Comparison of ENCODE assay signal across 11 cellular contexts in the genomic region with DNA sequence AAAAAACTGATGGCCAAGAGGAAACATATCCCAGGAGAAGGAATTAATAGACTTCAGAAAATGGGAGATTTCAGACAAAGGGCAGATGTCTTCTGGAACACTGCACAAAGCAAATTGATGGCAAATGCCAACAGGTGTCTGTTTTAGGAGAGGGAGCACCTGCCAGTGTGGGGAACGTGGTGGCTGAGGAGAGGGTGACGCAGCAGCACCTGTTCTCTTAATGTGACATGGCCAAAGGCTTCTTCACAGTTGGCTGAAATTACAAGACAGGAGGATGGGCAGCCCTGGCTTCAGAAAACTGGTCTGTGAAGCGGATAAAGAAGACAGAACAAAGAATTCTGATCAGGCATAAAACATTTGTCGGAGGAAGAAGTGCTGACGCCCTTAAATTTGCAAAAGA.
DNase-seq lines count a peak whose midpoint lies in the region; ATAC-seq and TF ChIP-seq lines count a peak whose summit lies in the region.
"Had no signal": no experiment of that assay in that cellular context is flagged by ENCODE, and none has a peak within 500 bp of the region (broad histone marks: within the 10 kb centered on the region; RNA-seq: fewer than 3 reads in every experiment).

No MANE protein-coding gene starts in this region.

- H3K27ac ChIP-seq in spleen, result peak overlapping the region in 7 of 8 donors; percentile 26 to 76 (median 57)
- H3K27ac ChIP-seq: coronary artery had no signal

- peaks cover 9% of the 10 kb centered on the region for H3K27me3 Mint-ChIP-seq in activated CD4-positive, alpha-beta T cell treated with anti-CD3 and anti-CD28 coated beads, Interleukin-2, amount 10 ng/mL, durations not matched to agents 7 days and 5 days

- no peaks in the 10 kb centered on the region for H3K9me3 Mint-ChIP-seq in activated CD4-positive, alpha-beta T cell treated with anti-CD3 and anti-CD28 coated beads, Interleukin-2, amount 10 ng/mL, durations not matched to agents 7 days and 5 days

- no peaks in the 10 kb centered on the region for H3K9me3 ChIP-seq in spleen
- H3K9me3 ChIP-seq: SK-N-SH had no signal

- peaks cover 3 to 35% (median 27%) of the 10 kb centered on the region in 6 donors for H3K4me1 ChIP-seq in spleen

- POLR2A ChIA-PET in activated CD4-positive, alpha-beta T cell treated with anti-CD3 and anti-CD28 coated beads, Interleukin-2, amount 10 ng/mL, durations not matched to agents 7 days and 5 days (lab: Charles Lee), result no interaction called here

- WGBS in spleen, 5 donors, result 41 to 68% (median 59%) methylated on average over 5 of the region's 5 CpGs

- H3K4me3 ChIP-seq in spleen, result peak overlapping the region in 1 of 8 donors; percentile 15
- H3K4me3 ChIP-seq: coronary artery, lung had no signal

- CTCF ChIA-PET in activated CD4-positive, alpha-beta T cell treated with anti-CD3 and anti-CD28 coated beads, Interleukin-2, amount 10 ng/mL, durations not matched to agents 7 days and 5 days (lab: Charles Lee), result no interaction called here

- no peaks in the 10 kb centered on the region for H3K36me3 Mint-ChIP-seq in activated CD4-positive, alpha-beta T cell treated with anti-CD3 and anti-CD28 coated beads, Interleukin-2, amount 10 ng/mL, durations not matched to agents 7 days and 5 days (ENCODE audit: low read depth)

- no peak for TF ChIP-seq POLR2A in spleen (IDR thresholded peaks at IDR 0.05)

- peak; percentile 24 for ATAC-seq in HG03060 (IDR thresholded peaks at IDR 0.05; ENCODE audit: low read depth, unreplicated experiment)

- peaks cover 45% of the 10 kb centered on the region for H3K4me1 Mint-ChIP-seq in activated CD4-positive, alpha-beta T cell treated with anti-CD3 and anti-CD28 coated beads, Interleukin-2, amount 10 ng/mL, durations not matched to agents 7 days and 5 days

- H3K4me3 Mint-ChIP-seq in activated CD4-positive, alpha-beta T cell treated with anti-CD3 and anti-CD28 coated beads, Interleukin-2, amount 10 ng/mL, durations not matched to agents 7 days and 5 days, result peak overlapping the region; percentile 50

- DNase-seq in activated CD4-positive, alpha-beta T cell treated with anti-CD3 and anti-CD28 coated beads, Interleukin-2, amount 10 ng/mL, durations not matched to agents 7 days and 5 days, result no peak
- no peak for DNase-seq in activated CD4-positive, alpha-beta T cell treated with anti-CD3 and anti-CD28 coated beads, Interleukin-2, amount 50 U/mL, for 4 hours
- DNase-seq in NCI-H774 (lab: John Stamatoyannopoulos, UW) (peak; percentile 76), spleen (no peak), UCSD-AML1 (lab: John Stamatoyannopoulos, UW; ENCODE audit: unreplicated experiment) (no peak), HuH-7 (ENCODE audit: low spot score) (no peak)
- DNase-seq in activated effector memory CD4-positive, alpha-beta T cell treated with anti-CD3 and anti-CD28 coated beads, Interleukin-2, amount 50 U/mL, for 16 hours, result no peak
- DNase-seq: SK-N-SH had no signal

- H3K27ac Mint-ChIP-seq in activated CD4-positive, alpha-beta T cell treated with anti-CD3 and anti-CD28 coated beads, Interleukin-2, amount 10 ng/mL, durations not matched to agents 7 days and 5 days, result peak overlapping the region; percentile 90

- intact Hi-C loops in spleen (cut with DNase I; ENCODE audit: low total_unique reads), result no loop called here

- no peaks in the 10 kb centered on the region for H3K27me3 ChIP-seq in spleen (replicated peaks in 1 of 7)

- H3K36me3 ChIP-seq in spleen, result no peaks in the 10 kb centered on the region

- no peak for TF ChIP-seq CTCF in spleen (IDR thresholded peaks at IDR 0.05 in 8 of 11, conservative IDR thresholded peaks at IDR 0.05 in 3 of 11)
